28 cellular contexts compared by ENCODE assay signal in genomic region chr17:46127524-46127923, GRCh38.
A peak's percentile ranks its signal among the peaks of the same experiment; 100 is the strongest.
DNase-seq lines count a peak whose midpoint lies in the region; ATAC-seq, FAIRE-seq and TF ChIP-seq lines count a peak whose summit lies in the region.
"Had no signal": no experiment of that assay in that cellular context is flagged by ENCODE, and none has a peak within 500 bp of the region (broad histone marks: within the 10 kb centered on the region; RNA-seq: fewer than 3 reads in every experiment).

No MANE protein-coding gene starts in this region.

- TF ChIP-seq EP300 in HepG2 (IDR thresholded peaks at IDR 0.05; ENCODE audit: low read depth in 2 of 2, low read length in 2 of 2) = no peak
- no peak for TF ChIP-seq EP300 in HepG2 (CRISPR knock-in tag; IDR thresholded peaks at IDR 0.05; ENCODE audit: borderline replicate concordance)
- no peak for TF ChIP-seq EP300 in upper lobe of left lung (IDR thresholded peaks at IDR 0.05)

- H3K27ac ChIP-seq in HepG2 (ENCODE audit: extremely low read length, insufficient read depth, low read length) (no peak overlapping the region), right lobe of liver (no peak overlapping the region), trophoblast cell (ENCODE audit: low read depth, low read length) (no peak overlapping the region), upper lobe of left lung (no peak overlapping the region)
- H3K27ac ChIP-seq: BLaER1, HL-60 had no signal

- no peak overlapping the region for H2BK5ac ChIP-seq in trophoblast cell (ENCODE audit: low read depth, low read length, poor library complexity)

- no peak overlapping the region for H4K91ac ChIP-seq in trophoblast cell (ENCODE audit: low read depth, low read length)

- no peak overlapping the region for H4K12ac ChIP-seq in trophoblast cell (ENCODE audit: low read depth, low read length)

- TF ChIP-seq CTCF in HepG2 (CRISPR knock-in tag; IDR thresholded peaks at IDR 0.05) = no peak
- no peak for TF ChIP-seq CTCF in right lobe of liver (IDR thresholded peaks at IDR 0.05)
- TF ChIP-seq CTCF in upper lobe of left lung (IDR thresholded peaks at IDR 0.05) = no peak

- CTCF ChIA-PET in HepG2 (lab: Yijun Ruan, JAX; ENCODE audit: low intra/inter-chr PET ratio, low total read pairs) = no interaction called here
- CTCF ChIA-PET in HEK293T (lab: Yijun Ruan, JAX) = interaction anchor here (1.3 to 1.7 kb wide), 2 partner anchors 50 to 66 kb away, joined by 3 to 8 read pairs; partner anchors contain the start of gene KANSL1

- no peak overlapping the region for H3K18ac ChIP-seq in trophoblast cell (ENCODE audit: low read length)

- H3K9me3 Mint-ChIP-seq in effector memory CD8-positive, alpha-beta T cell = no peaks in the 10 kb centered on the region
- H3K9me3 Mint-ChIP-seq: CD8-positive, alpha-beta memory T cell had no signal

- H2BK12ac ChIP-seq in trophoblast cell (ENCODE audit: low read length) = no peak overlapping the region

- peak overlapping the region; percentile 76 for H3K4ac ChIP-seq in trophoblast cell (ENCODE audit: low read depth, low read length)

- BruUV-seq in HepG2 (replicated peaks; lab: Mats Ljungman, UMichigan) = no TSS peak

- POLR2A ChIA-PET in HepG2 (lab: Yijun Ruan, JAX) (no interaction called here), HEK293T (lab: Yijun Ruan, JAX) (interaction anchor here (0.9 kb wide), 1 partner anchor 66 kb away, joined by 3 read pairs; the partner anchor contains the start of gene KANSL1)

- H3K4me1 Mint-ChIP-seq in effector memory CD8-positive, alpha-beta T cell (ENCODE audit: low read depth in 2 of 2) = peaks cover 53 to 88% of the 10 kb centered on the region in 2 donors

- TF ChIP-seq RAD21 in HepG2 (CRISPR knock-in tag; IDR thresholded peaks at IDR 0.05) = no peak

- intact Hi-C loops in HepG2 (cut with micrococcal nuclease; ENCODE audit: unreplicated experiment) = no loop called here
- intact Hi-C loops in right lobe of liver (cut with DNase I) = loop anchor here in 1 of 2 donors (10.0 kb wide), 1 partner anchor 57 kb away; no protein-coding TSS in a partner anchor

- peak overlapping the region in 1 of 2 donors; percentile 62 for H3K4me3 Mint-ChIP-seq in effector memory CD8-positive, alpha-beta T cell

- peaks cover 12% of the 10 kb centered on the region for H3K36me3 Mint-ChIP-seq in effector memory CD8-positive, alpha-beta T cell (ENCODE audit: insufficient read depth)

- no peak for DNase-seq in HepG2 (ENCODE audit: low spot score)
- no peak for DNase-seq in right lobe of liver
- DNase-seq in HEK293T (ENCODE audit: extremely low spot score) = no peak
- no peak for DNase-seq in effector memory CD8-positive, alpha-beta T cell
- DNase-seq in trophoblast cell = no peak
- DNase-seq in GM19239 (ENCODE audit: insufficient read length, low spot score) = no peak
- DNase-seq in upper lobe of left lung = no peak
- no peak for DNase-seq in NCI-H146 treated with DMSO at 0.1 percent for 48 hours (lab: John Stamatoyannopoulos, UW; ENCODE audit: unreplicated experiment)
- DNase-seq: CD8-positive, alpha-beta memory T cell; DMS 273 treated with DMSO at 0.1 percent for 48 hours; DMS79; EL; GDM1; HCEC 1CT; Kasumi-1; MV-4-11; NCI-H1105 treated with DMSO at 0.1 percent for 48 hours; NCI-H146; NCI-H2029; NCI-H2227 treated with DMSO at 0.1 percent for 48 hours; NCI-H526 treated with DMSO at 0.1 percent for 48 hours; RPMI8226; SHP77 treated with DMSO at 0.1 percent for 48 hours had no signal

- peaks cover 0 to 10% of the 10 kb centered on the region in 2 experiments; a peak in 3 of 5 replicates for H3K36me3 ChIP-seq in HepG2 (replicated peaks in 1 of 2; ENCODE audit: control insufficient read depth in 1 of 2, insufficient read depth in 2 of 2, low read length in 2 of 2)
- no peaks in the 10 kb centered on the region for H3K36me3 ChIP-seq in right lobe of liver
- H3K36me3 ChIP-seq in trophoblast cell (ENCODE audit: control insufficient read depth in 1 of 2, insufficient read depth in 2 of 2, low read length in 2 of 2) = no peaks in the 10 kb centered on the region
- H3K36me3 ChIP-seq in upper lobe of left lung = no peaks in the 10 kb centered on the region

- H3K27me3 ChIP-seq in HepG2 (ENCODE audit: control insufficient read depth in 1 of 2, insufficient read depth in 2 of 2, low read length in 2 of 2) (no peaks in the 10 kb centered on the region), right lobe of liver (no peaks in the 10 kb centered on the region), trophoblast cell (ENCODE audit: insufficient read depth, low read length) (no peaks in the 10 kb centered on the region), upper lobe of left lung (no peaks in the 10 kb centered on the region)
- H3K27me3 ChIP-seq: BLaER1 had no signal

- peaks cover 67% of the 10 kb centered on the region for H4K20me1 ChIP-seq in HepG2 (ENCODE audit: insufficient read depth, low read length)

- peak overlapping the region; percentile 42 to 69 for H3K27ac Mint-ChIP-seq in effector memory CD8-positive, alpha-beta T cell

- H3K23ac ChIP-seq in trophoblast cell (ENCODE audit: low read length) = no peak overlapping the region

- H3K79me1 ChIP-seq in trophoblast cell (ENCODE audit: low read length) = no peaks in the 10 kb centered on the region

- H3K4me1 ChIP-seq in HepG2 (ENCODE audit: insufficient read depth, low read length) (peaks cover 4% of the 10 kb centered on the region; the same call in 1 of the 2 replicates), right lobe of liver (peaks cover 0 to 17% (median 0%) of the 10 kb centered on the region in 4 donors), trophoblast cell (ENCODE audit: control insufficient read depth in 1 of 2, insufficient read depth in 2 of 2, low read length in 2 of 2) (peaks cover 0 to 1% of the 10 kb centered on the region in 2 experiments), upper lobe of left lung (peaks cover 34 to 64% (median 51%) of the 10 kb centered on the region in 4 donors)

- H2BK120ac ChIP-seq in trophoblast cell (ENCODE audit: insufficient read depth, low read length, poor library complexity) = no peak overlapping the region

- no peak overlapping the region for H3K14ac ChIP-seq in trophoblast cell (ENCODE audit: low read length)

- H3K27me3 Mint-ChIP-seq in effector memory CD8-positive, alpha-beta T cell = no peaks in the 10 kb centered on the region
- H3K27me3 Mint-ChIP-seq: CD8-positive, alpha-beta memory T cell had no signal

- no peak overlapping the region for H2AFZ ChIP-seq in HepG2 (ENCODE audit: low read length)
- H2AFZ ChIP-seq in trophoblast cell (ENCODE audit: insufficient read depth, low read length, poor library complexity) = no peak overlapping the region

- in situ Hi-C loops in HepG2 (cut with HindIII; ENCODE audit: extremely low pct_ligation_motif_present, low pct_unique_long_range_greater_than_20kb) = no loop called here

- H3K9ac ChIP-seq in HepG2 (ENCODE audit: insufficient read depth, low read depth, low read length) (no peak overlapping the region), trophoblast cell (ENCODE audit: low read length) (no peak overlapping the region)
- H3K9ac ChIP-seq: BLaER1 had no signal

- H3K79me2 ChIP-seq in HepG2 (ENCODE audit: insufficient read depth, low read length) = peaks cover 96% of the 10 kb centered on the region
- peaks cover 14% of the 10 kb centered on the region for H3K79me2 ChIP-seq in trophoblast cell (ENCODE audit: control insufficient read depth, insufficient read depth, low read length, poor library complexity)

- no peak for TF ChIP-seq POLR2A in HepG2 (IDR thresholded peaks at IDR 0.05; ENCODE audit: insufficient read depth in 1 of 2, low read depth in 2 of 2, low read length in 2 of 2)
- no peak for TF ChIP-seq POLR2A in right lobe of liver (IDR thresholded peaks at IDR 0.05)
- TF ChIP-seq POLR2A in upper lobe of left lung (IDR thresholded peaks at IDR 0.05) = no peak

- H4K8ac ChIP-seq in trophoblast cell (ENCODE audit: low read depth, low read length) = no peak overlapping the region

- no peak overlapping the region for H3K4me3 ChIP-seq in HepG2 (replicated peaks in 1 of 3; ENCODE audit: insufficient read depth in 1 of 3, low read depth in 2 of 3, low read length in 3 of 3)
- H3K4me3 ChIP-seq in right lobe of liver = no peak overlapping the region
- H3K4me3 ChIP-seq in trophoblast cell (ENCODE audit: low read depth, low read length) = no peak overlapping the region
- no peak overlapping the region for H3K4me3 ChIP-seq in upper lobe of left lung
- H3K4me3 ChIP-seq: BLaER1, GM12878 had no signal

- no peak for FAIRE-seq in HepG2 (lab: Jason Lieb, UNC)
- no peak for FAIRE-seq in GM19239 (lab: Jason Lieb, UNC)
- FAIRE-seq: A204.1, GM12878, H1 had no signal

- H2AK5ac ChIP-seq in trophoblast cell (ENCODE audit: low read length) = no peak overlapping the region

- H3K4me2 ChIP-seq in HepG2 (ENCODE audit: low read depth, low read length) (no peak overlapping the region), trophoblast cell (ENCODE audit: low read length) (no peak overlapping the region)
- H3K4me2 ChIP-seq: BLaER1 had no signal

- no peaks in the 10 kb centered on the region for H3K9me3 ChIP-seq in HepG2 (ENCODE audit: low read length)
- H3K9me3 ChIP-seq in right lobe of liver = no peaks in the 10 kb centered on the region
- H3K9me3 ChIP-seq in trophoblast cell (ENCODE audit: insufficient read depth, low read depth, low read length) = no peaks in the 10 kb centered on the region
- H3K9me3 ChIP-seq in upper lobe of left lung = no peaks in the 10 kb centered on the region

- WGBS in HepG2 (ENCODE audit: low lambda C conversion rate) = 92% methylated on average over 2 of the region's 2 CpGs
- 100% methylated on average over 2 of the region's 2 CpGs for WGBS in right lobe of liver (ENCODE audit: insufficient coverage, low coverage, low lambda C conversion rate, missing lambda C conversion rate)
- no CpG with 5 or more reads among the region's 2 CpGs for WGBS in trophoblast cell (ENCODE audit: extremely low coverage, insufficient coverage, insufficient read length)
- WGBS in upper lobe of left lung, 2 donors = 97 to 100% methylated on average over 2 of the region's 2 CpGs

- ATAC-seq in HepG2 (no peak), right lobe of liver (no peak), upper lobe of left lung (ENCODE audit: low FRiP score in 2 of 2) (no peak)
- ATAC-seq in effector memory CD8-positive, alpha-beta T cell (replicated peaks) = no peak
- ATAC-seq: GM12878 had no signal

TF ChIP-seq in HepG2, 621 proteins besides CTCF, POLR2A, EP300 and RAD21 (continues in another document):
- TF ChIP-seq ZNF121 (CRISPR knock-in tag; IDR thresholded peaks at IDR 0.05) (peak; percentile 78; the same call in 1 of the 2 replicates), ERF (CRISPR knock-in tag; IDR thresholded peaks at IDR 0.05) (no peak), FOXM1 (CRISPR knock-in tag; IDR thresholded peaks at IDR 0.05) (no peak), ZBTB21 (CRISPR knock-in tag; IDR thresholded peaks at IDR 0.05) (no peak), NCOA2 (CRISPR knock-in tag; IDR thresholded peaks at IDR 0.05) (no peak), ZNF136 (CRISPR knock-in tag; IDR thresholded peaks at IDR 0.05; ENCODE audit: low read depth) (no peak)

TF ChIP-seq in HEK293T, 16 proteins besides CTCF, POLR2A, EP300 and RAD21:
- no peak for TF ChIP-seq LEF1 (IDR thresholded peaks at IDR 0.05; ENCODE audit: borderline replicate concordance)
- TF ChIP-seq ZNF384 (IDR thresholded peaks at IDR 0.05) = peak; percentile 13; the same call in 1 of the 2 replicates
